Comparison of ENCODE assay signal across 15 cellular contexts in genomic region chr10:71090330-71090729, GRCh38.
"Had no signal": no experiment of that assay in that cellular context is flagged by ENCODE, and none has a peak within 500 bp of the region (broad histone marks: within the 10 kb centered on the region; RNA-seq: fewer than 3 reads in every experiment).

No MANE protein-coding gene starts in this region.

- H3K9me3 Mint-ChIP-seq: T-helper 1 cell treated with Interleukin-12 subunit alpha and Interleukin-12 subunit beta and Interleukin-4 antibody, amounts not matched to agents 30 μg/mL and 1 μg/mL, for 36 hours had no signal

- ATAC-seq: activated naive CD4-positive, alpha-beta T cell treated with anti-CD3 and anti-CD28 coated beads, Interleukin-2, amount 50 U/mL, for 72 hours; left lung; stimulated activated effector memory CD8-positive, alpha-beta T cell treated with anti-CD3 and anti-CD28 coated beads, Interleukin-12 subunit alpha, Interleukin-12 subunit beta, amount 100 ng/mL, for 72 hours; WTC11 had no signal

- H3K36me3 Mint-ChIP-seq: stimulated activated effector memory CD8-positive, alpha-beta T cell treated with anti-CD3 and anti-CD28 coated beads, Interleukin-12 subunit alpha, Interleukin-12 subunit beta, amount 100 ng/mL, for 72 hours; WTC11 had no signal

- DNase-seq: activated effector memory CD4-positive, alpha-beta T cell treated with anti-CD3 and anti-CD28 coated beads, Interleukin-2, amount 50 U/mL, for 16 hours; anterior cingulate cortex; esophagus squamous epithelium; foreskin fibroblast; left lung; mesendoderm; Right ventricle myocardium superior; small intestine had no signal

- H3K36me3 ChIP-seq: esophagus squamous epithelium, left lung, right atrium auricular region, tibial artery had no signal

- H3K4me3 Mint-ChIP-seq: stimulated activated effector memory CD8-positive, alpha-beta T cell treated with anti-CD3 and anti-CD28 coated beads, Interleukin-12 subunit alpha, Interleukin-12 subunit beta, amount 100 ng/mL, for 72 hours; T-helper 1 cell treated with Interleukin-12 subunit alpha and Interleukin-12 subunit beta and Interleukin-4 antibody, amounts not matched to agents 30 μg/mL and 1 μg/mL, for 36 hours; WTC11 had no signal

- H3K27ac Mint-ChIP-seq: activated naive CD4-positive, alpha-beta T cell treated with anti-CD3 and anti-CD28 coated beads, Interleukin-2, amount 50 U/mL, for 72 hours; T-helper 1 cell treated with Interleukin-12 subunit alpha and Interleukin-12 subunit beta and Interleukin-4 antibody, amounts not matched to agents 30 μg/mL and 1 μg/mL, for 36 hours; WTC11 had no signal

- H3K9me3 ChIP-seq: esophagus squamous epithelium, right atrium auricular region, tibial artery had no signal

- H3K27me3 ChIP-seq: right atrium auricular region, tibial artery had no signal

- H3K4me3 ChIP-seq: dorsolateral prefrontal cortex, esophagus squamous epithelium, left lung, right atrium auricular region, tibial artery had no signal

- H3K4me1 ChIP-seq: left lung had no signal

- H3K27ac ChIP-seq: dorsolateral prefrontal cortex, esophagus squamous epithelium, left lung, right atrium auricular region, tibial artery had no signal
